In genomic region chr7:150385884-150386283, GRCh38 we compare ENCODE assay signal across 10 cellular contexts. TPM values are rescaled to one million over a fixed set of nuclear protein-coding genes. Genes with fewer than 3 reads are reported as not detected.
A peak's percentile ranks its signal among the peaks of the same experiment; 100 is the strongest.
DNase-seq lines count a peak whose midpoint lies in the region; ATAC-seq and TF ChIP-seq lines count a peak whose summit lies in the region.
"Not testable (repeated sequence)": the region's sequence is repeated elsewhere in the genome, so short reads cannot be mapped to it uniquely, and the experiment has no call there.
"Had no signal": no experiment of that assay in that cellular context is flagged by ENCODE, and none has a peak within 500 bp of the region (broad histone marks: within the 10 kb centered on the region; RNA-seq: fewer than 3 reads in every experiment).

No MANE protein-coding gene starts in this region.

- not testable (repeated sequence) for TF ChIP-seq POLR2A in gastrocnemius medialis (IDR thresholded peaks at IDR 0.05); transverse colon (IDR thresholded peaks at IDR 0.05)

- H2BK120ac ChIP-seq in H9 (ENCODE audit: low read depth, low read length, poor library complexity, severe bottlenecking), result not testable (repeated sequence)

- not testable (repeated sequence) for H3K56ac ChIP-seq in H9 (ENCODE audit: insufficient read length, low read depth, low read length)

- 0 out of 2 replicates have a peak overlapping the region, but pooled peaks have one; percentile 61 for H3K4me3 ChIP-seq in OCI-LY3 (ENCODE audit: low read length)
- not testable (repeated sequence) for H3K4me3 ChIP-seq in endodermal cell (ENCODE audit: low read length); gastrocnemius medialis; transverse colon

- not testable (repeated sequence) for H3K79me2 ChIP-seq in H9 (ENCODE audit: insufficient read depth, low read length)
- H3K79me2 ChIP-seq in OCI-LY3 (ENCODE audit: low read length), result peaks cover 48% of the 10 kb centered on the region

- not testable (repeated sequence) for H3K27me3 ChIP-seq in H9 (ENCODE audit: insufficient read depth, low read length); OCI-LY3 (ENCODE audit: low read depth, low read length); endodermal cell (ENCODE audit: control insufficient read depth, insufficient read depth, low read length, poor library complexity, severe bottlenecking); layer of hippocampus (ENCODE audit: control insufficient read depth, insufficient read depth, low read length); gastrocnemius medialis; transverse colon

- H3K27ac Mint-ChIP-seq in H9 (peak overlapping the region; percentile 68 to 94 (median 70); a peak in 2 of 7 replicates), brain (peak overlapping the region; percentile 89 to 99 (median 96)), nephron (peak overlapping the region; percentile 90 to 96 (median 95))
- H3K27ac Mint-ChIP-seq in endodermal cell, result not testable (repeated sequence)

- not testable (repeated sequence) for H3K4me1 ChIP-seq in H9 (ENCODE audit: insufficient read depth, low read length)
- H3K4me1 ChIP-seq in OCI-LY3 (ENCODE audit: low read length), result peaks cover 67% of the 10 kb centered on the region
- peaks cover 14% of the 10 kb centered on the region for H3K4me1 ChIP-seq in endodermal cell (ENCODE audit: control insufficient read depth, insufficient read depth, low read length)
- peaks cover 14 to 33% of the 10 kb centered on the region in 2 donors for H3K4me1 ChIP-seq in gastrocnemius medialis
- peaks cover 22 to 72% (median 59%) of the 10 kb centered on the region in 4 donors for H3K4me1 ChIP-seq in transverse colon

- WGBS in H9 (ENCODE audit: extremely low coverage, insufficient read length, low lambda C conversion rate), result no CpG with 5 or more reads among the region's 6 CpGs
- 64 to 91% methylated on average over 3 to 6 of the region's 6 CpGs for WGBS in endodermal cell (ENCODE audit: insufficient coverage in 1 of 2, insufficient read length in 1 of 2), 2 experiments
- 35 to 46% methylated on average over 6 of the region's 6 CpGs for WGBS in transverse colon (ENCODE audit: low coverage in 1 of 2), 2 donors

- not testable (repeated sequence) for H3T11ph ChIP-seq in H9 (ENCODE audit: low read length)

- not testable (repeated sequence) for H3K4ac ChIP-seq in H9 (ENCODE audit: low read depth, low read length)

- H4K5ac ChIP-seq in H9 (ENCODE audit: insufficient read length, low read depth, low read length), result not testable (repeated sequence)

- H3K4me3 Mint-ChIP-seq in H9, endodermal cell, nephron: not testable (repeated sequence)
- H3K4me3 Mint-ChIP-seq in brain, result peak overlapping the region in 3 of 5 experiments; percentile 16 to 68 (median 47)

- not testable (repeated sequence) for H3K23ac ChIP-seq in H9 (ENCODE audit: insufficient read length, low read depth, low read length)

- not testable (repeated sequence) for H3K14ac ChIP-seq in H9 (ENCODE audit: insufficient read depth, low read length)

- not testable (repeated sequence) for H4K20me1 ChIP-seq in H9 (ENCODE audit: control insufficient read depth, insufficient read depth, insufficient read length); OCI-LY3 (ENCODE audit: insufficient read depth, low read length)

- not testable (repeated sequence) for TF ChIP-seq CTCF in H9 (conservative IDR thresholded peaks at IDR 0.05); OCI-LY3 (IDR thresholded peaks at IDR 0.05; ENCODE audit: low read depth, low read length); brain (conservative IDR thresholded peaks at IDR 0.05); endodermal cell (conservative IDR thresholded peaks at IDR 0.05); nephron (IDR thresholded peaks at IDR 0.05; ENCODE audit: unreplicated experiment in 3 of 3); gastrocnemius medialis (IDR thresholded peaks at IDR 0.05 in 4 of 5, conservative IDR thresholded peaks at IDR 0.05 in 1 of 5); transverse colon (IDR thresholded peaks at IDR 0.05)

- peaks cover 14% of the 10 kb centered on the region for H3K36me3 ChIP-seq in OCI-LY3 (replicated peaks; ENCODE audit: low read depth, low read length)
- not testable (repeated sequence) for H3K36me3 ChIP-seq in endodermal cell (ENCODE audit: control insufficient read depth, insufficient read depth, low read length); gastrocnemius medialis; transverse colon

- H3K4me1 Mint-ChIP-seq in H9, result peaks cover 65 to 74% of the 10 kb centered on the region in 2 experiments
- peaks cover 75% of the 10 kb centered on the region for H3K4me1 Mint-ChIP-seq in brain
- H3K4me1 Mint-ChIP-seq in endodermal cell, result peaks cover 35% of the 10 kb centered on the region
- H3K4me1 Mint-ChIP-seq in nephron, result peaks cover 58% of the 10 kb centered on the region

- not testable (repeated sequence) for H3K9me3 Mint-ChIP-seq in H9, brain, endodermal cell, nephron

- in situ Hi-C loops in gastrocnemius medialis (cut with MboI; ENCODE audit: low sequenced_read_pairs in 4 of 4); transverse colon (cut with MboI; ENCODE audit: low pct_ligation_motif_present in 1 of 4, low pct_unique_long_range_greater_than_20kb in 1 of 4, low sequenced_read_pairs in 3 of 4): not testable (repeated sequence)

- not testable (repeated sequence) for DNase-seq in H9, transverse colon
- peak; percentile 12 for DNase-seq in endodermal cell
- DNase-seq in gastrocnemius medialis, result peak in 1 of 2 donors; percentile 62

- H3K36me3 Mint-ChIP-seq in H9 (ENCODE audit: insufficient read depth in 1 of 3, low read depth in 3 of 3), result peaks cover 29 to 52% (median 34%) of the 10 kb centered on the region in 3 experiments; a peak in 6 of 7 replicates
- peaks cover 41% of the 10 kb centered on the region for H3K36me3 Mint-ChIP-seq in brain
- H3K36me3 Mint-ChIP-seq in endodermal cell (ENCODE audit: low read depth), result peaks cover 26% of the 10 kb centered on the region
- not testable (repeated sequence) for H3K36me3 Mint-ChIP-seq in nephron (ENCODE audit: low read depth)

- not testable (repeated sequence) for H2AK5ac ChIP-seq in H9 (ENCODE audit: insufficient read length, low read length)

- H2BK5ac ChIP-seq in H9 (ENCODE audit: insufficient read length, low read length), result not testable (repeated sequence)

- H3K23me2 ChIP-seq in H9 (ENCODE audit: insufficient read length, low read depth, low read length, poor library complexity, severe bottlenecking), result not testable (repeated sequence)

- H2BK20ac ChIP-seq in H9 (ENCODE audit: low read depth, low read length, poor library complexity, severe bottlenecking), result not testable (repeated sequence)

- not testable (repeated sequence) for H3K9me3 ChIP-seq in H9 (ENCODE audit: control insufficient read depth, low read depth, low read length); OCI-LY3 (ENCODE audit: insufficient read depth, low read length); endodermal cell (ENCODE audit: control insufficient read depth, low read length); gastrocnemius medialis; transverse colon

- not testable (repeated sequence) for H4K8ac ChIP-seq in H9 (replicated peaks; ENCODE audit: insufficient read length, low read depth, low read length)

- peak in 1 of 2 donors; percentile 31 for ATAC-seq in gastrocnemius medialis

- not testable (repeated sequence) for TF ChIP-seq EP300 in transverse colon (IDR thresholded peaks at IDR 0.05; ENCODE audit: low read depth)

- intact Hi-C loops in gastrocnemius medialis (cut with DNase I; ENCODE audit: low total_unique reads); transverse colon (cut with DNase I; ENCODE audit: low total_unique reads): not testable (repeated sequence)

- not testable (repeated sequence) for H3K79me1 ChIP-seq in H9 (ENCODE audit: insufficient read depth, low read depth, low read length, poor library complexity, severe bottlenecking)

- not testable (repeated sequence) for H3K18ac ChIP-seq in H9 (ENCODE audit: insufficient read length, low read depth, low read length)

- H2BK12ac ChIP-seq in H9 (ENCODE audit: insufficient read length, low read depth, low read length), result not testable (repeated sequence)

- not testable (repeated sequence) for H3K27ac ChIP-seq in H9 (ENCODE audit: insufficient read length, low read depth, low read length)
- H3K27ac ChIP-seq in OCI-LY3 (ENCODE audit: low read length) (peak overlapping the region; percentile 80), endodermal cell (ENCODE audit: low read depth, low read length) (peak overlapping the region; percentile 68), layer of hippocampus (ENCODE audit: low read depth, low read length) (peak overlapping the region; percentile 99), gastrocnemius medialis (peak overlapping the region; percentile 66 to 77 (median 69)), transverse colon (peak overlapping the region; percentile 3 to 99 (median 78))

- H2BK15ac ChIP-seq in H9 (ENCODE audit: low read depth, low read length), result not testable (repeated sequence)

- H3K27me3 Mint-ChIP-seq in H9 (ENCODE audit: low read depth); brain; endodermal cell (ENCODE audit: insufficient read depth); nephron (ENCODE audit: low read depth): not testable (repeated sequence)

- H3K9ac ChIP-seq in H9 (ENCODE audit: extremely low read depth, insufficient read length, low read length); endodermal cell (ENCODE audit: extremely low read depth, low read length, poor library complexity, severe bottlenecking): not testable (repeated sequence)
- H3K9ac ChIP-seq in OCI-LY3 (ENCODE audit: low read length), result peak overlapping the region; percentile 65

- H4K91ac ChIP-seq in H9 (ENCODE audit: insufficient read length, low read depth, low read length), result not testable (repeated sequence)

- H2AFZ ChIP-seq in H9 (ENCODE audit: low read length); OCI-LY3 (ENCODE audit: low read depth, low read length): not testable (repeated sequence)

- H3K4me2 ChIP-seq in H9 (ENCODE audit: insufficient read depth, insufficient read length, low read length), result not testable (repeated sequence)
- peak overlapping the region; percentile 86 for H3K4me2 ChIP-seq in OCI-LY3 (ENCODE audit: low read length)

RNA-seq across cellular contexts. Expression of gene ZNF775, which starts 6.8 kb away (rescaled TPM):
- total RNA-seq in H9 (2021) (9.7 and 10.5 TPM in 2 replicates), endodermal cell (10 to 100 TPM in 1 of 2 donors, 1 to 10 TPM in 1; 10.0 to 11.3 TPM), gastrocnemius medialis (1 to 10 TPM; 3.1 to 7.5 (median 3.3) TPM), transverse colon (10 to 100 TPM in 3 of 4 donors, 1 to 10 TPM in 1; 8.9 to 75.2 (median 15.2) TPM)
- polyA plus RNA-seq in brain (ENCODE audit: insufficient read depth, low read depth, low replicate concordance), result 23.0 TPM
- polyA plus RNA-seq in endodermal cell (2013, experiment 1 of 2), result 18.8 TPM
- 17.2 TPM for polyA plus RNA-seq in endodermal cell (2013, experiment 2 of 2)

RNA-seq across cellular contexts. Expression of gene REPIN1, which starts 17.3 kb away (rescaled TPM):
- total RNA-seq in H9 (2021), result 105 and 106 TPM in 2 replicates
- polyA plus RNA-seq in brain (ENCODE audit: insufficient read depth, low read depth, low replicate concordance), result 146 TPM
- total RNA-seq in endodermal cell, result 10 to 100 TPM; 85.4 to 94.4 TPM
- polyA plus RNA-seq in endodermal cell (2013, experiment 1 of 2), result 136 TPM
- 119 TPM for polyA plus RNA-seq in endodermal cell (2013, experiment 2 of 2)
- total RNA-seq in gastrocnemius medialis, result 100 to 1,000 TPM; 115 to 332 (median 159) TPM
- total RNA-seq in transverse colon, result 100 to 1,000 TPM; 182 to 414 (median 247) TPM

RNA-seq across cellular contexts. Expression of gene RARRES2, which starts 44.5 kb away (rescaled TPM):
- 59.9 and 60.9 TPM in 2 replicates for total RNA-seq in H9 (2021)
- 33.0 TPM for polyA plus RNA-seq in brain (ENCODE audit: insufficient read depth, low read depth, low replicate concordance)
- total RNA-seq in endodermal cell, result 10 to 100 TPM; 32.2 to 48.2 TPM
- polyA plus RNA-seq in endodermal cell (2013, experiment 1 of 2), result 31.3 TPM
- 24.1 TPM for polyA plus RNA-seq in endodermal cell (2013, experiment 2 of 2)
- 10 to 100 TPM in 1 of 4 donors, 1 to 10 TPM in 3; 4.7 to 14.3 (median 6.5) TPM for total RNA-seq in gastrocnemius medialis
- total RNA-seq in transverse colon, result 100 to 1,000 TPM in 2 of 4 donors, 10 to 100 TPM in 2; 84.2 to 124 (median 102) TPM
- total RNA-seq: Caco-2; CD4-positive, alpha-beta memory T cell had no signal
- polyA plus RNA-seq: CD4-positive, alpha-beta memory T cell had no signal
